Comparison of ENCODE assay signal across 18 cellular contexts in genomic region chr3:86948840-86949239, GRCh38. TPM values are rescaled to one million over a fixed set of nuclear protein-coding genes. Genes with fewer than 3 reads are reported as not detected.
DNase-seq lines count a peak whose midpoint lies in the region; ATAC-seq and TF ChIP-seq lines count a peak whose summit lies in the region.
"Had no signal": no experiment of that assay in that cellular context is flagged by ENCODE, and none has a peak within 500 bp of the region (broad histone marks: within the 10 kb centered on the region; RNA-seq: fewer than 3 reads in every experiment).

No MANE protein-coding gene starts in this region.

- no peak overlapping the region for H2AFZ ChIP-seq in mammary epithelial cell (ENCODE audit: low read depth, low read length)

- dilution Hi-C loops in mammary epithelial cell (cut with HindIII; ENCODE audit: low sequenced_read_pairs) = no loop called here

- BruUV-seq in mammary epithelial cell (replicated peaks; lab: Mats Ljungman, UMichigan) (no TSS peak), Calu3 (replicated peaks; lab: Mats Ljungman, UMichigan) (no TSS peak)

- H3K9me3 ChIP-seq in mammary epithelial cell (replicated peaks; ENCODE audit: insufficient read depth, low read length) (no peaks in the 10 kb centered on the region), gastroesophageal sphincter (no peaks in the 10 kb centered on the region)
- H3K9me3 ChIP-seq: heart right ventricle, upper lobe of left lung had no signal

- peaks cover 33% of the 10 kb centered on the region for H3K4me1 ChIP-seq in mammary epithelial cell (ENCODE audit: insufficient read depth, low read length)
- no peaks in the 10 kb centered on the region for H3K4me1 ChIP-seq in gastroesophageal sphincter
- H3K4me1 ChIP-seq: heart right ventricle, upper lobe of left lung had no signal

- no peak overlapping the region for H3K4me3 Mint-ChIP-seq in Calu3 (ENCODE audit: low read depth, unreplicated experiment)
- H3K4me3 Mint-ChIP-seq: activated CD4-positive, alpha-beta T cell treated with anti-CD3 and anti-CD28 coated beads, Interleukin-2, amount 10 ng/mL, durations not matched to agents 7 days and 5 days; activated naive CD8-positive, alpha-beta T cell had no signal

- H3K79me2 ChIP-seq in mammary epithelial cell (ENCODE audit: insufficient read depth, low read length) = no peaks in the 10 kb centered on the region

- H3K9me3 Mint-ChIP-seq in Calu3 (ENCODE audit: low read depth, unreplicated experiment) = no peaks in the 10 kb centered on the region
- H3K9me3 Mint-ChIP-seq: activated CD4-positive, alpha-beta T cell treated with anti-CD3 and anti-CD28 coated beads, Interleukin-2, amount 10 ng/mL, durations not matched to agents 7 days and 5 days had no signal

- peak; percentile 66 for ATAC-seq in gastroesophageal sphincter
- no peak for ATAC-seq in SK-N-SH treated with all-trans-retinoic acid at 6 μM for 48 hours
- ATAC-seq: heart right ventricle had no signal

- H3K27me3 ChIP-seq in mammary epithelial cell (ENCODE audit: insufficient read depth, low read length) (no peaks in the 10 kb centered on the region), gastroesophageal sphincter (no peaks in the 10 kb centered on the region)
- H3K27me3 ChIP-seq: heart right ventricle, upper lobe of left lung had no signal

- H3K4me3 ChIP-seq in AG09309 (ENCODE audit: control insufficient read depth, low read depth, low read length) = no peak overlapping the region
- H3K4me3 ChIP-seq in mammary epithelial cell (replicated peaks in 1 of 3; ENCODE audit: insufficient read depth in 1 of 3, low read depth in 2 of 3, low read length in 3 of 3) = no peak overlapping the region
- no peak overlapping the region for H3K4me3 ChIP-seq in gastroesophageal sphincter
- H3K4me3 ChIP-seq: heart right ventricle, skin epidermis, upper lobe of left lung had no signal

- TF ChIP-seq EP300 in gastroesophageal sphincter (IDR thresholded peaks at IDR 0.05) = no peak

- H3K36me3 ChIP-seq in mammary epithelial cell (ENCODE audit: insufficient read depth, low read length) = no peaks in the 10 kb centered on the region
- H3K36me3 ChIP-seq in gastroesophageal sphincter = no peaks in the 10 kb centered on the region
- H3K36me3 ChIP-seq: heart right ventricle, upper lobe of left lung had no signal

- intact Hi-C loops in mammary epithelial cell (cut with micrococcal nuclease) (no loop called here), Calu3 (cut with micrococcal nuclease; ENCODE audit: unreplicated experiment) (no loop called here)

- H3K27ac Mint-ChIP-seq in Calu3 (ENCODE audit: unreplicated experiment) = no peak overlapping the region
- H3K27ac Mint-ChIP-seq: activated CD4-positive, alpha-beta T cell treated with anti-CD3 and anti-CD28 coated beads, Interleukin-2, amount 10 ng/mL, durations not matched to agents 7 days and 5 days; activated naive CD8-positive, alpha-beta T cell had no signal

- no peak for TF ChIP-seq CTCF in AG09309 (IDR thresholded peaks at IDR 0.05; ENCODE audit: control insufficient read depth, insufficient read depth, low read depth, low read length, missing control alignments)
- TF ChIP-seq CTCF in mammary epithelial cell (conservative IDR thresholded peaks at IDR 0.05 in 1 of 2, IDR thresholded peaks at IDR 0.05 in 1 of 2; ENCODE audit: extremely low read depth in 1 of 2, insufficient read depth in 1 of 2, low read depth in 1 of 2, low read length in 2 of 2) = no peak
- TF ChIP-seq CTCF in gastroesophageal sphincter (IDR thresholded peaks at IDR 0.05) = no peak
- TF ChIP-seq CTCF in Calu3 (IDR thresholded peaks at IDR 0.05; ENCODE audit: unreplicated experiment) = no peak

- peaks cover 14% of the 10 kb centered on the region for H3K4me1 Mint-ChIP-seq in Calu3 (ENCODE audit: low read depth, unreplicated experiment)
- H3K4me1 Mint-ChIP-seq: activated CD4-positive, alpha-beta T cell treated with anti-CD3 and anti-CD28 coated beads, Interleukin-2, amount 10 ng/mL, durations not matched to agents 7 days and 5 days had no signal

- 47% methylated on average over 2 of the region's 2 CpGs for WGBS in mammary epithelial cell (ENCODE audit: low coverage, missing lambda C conversion rate)
- 50 to 61% methylated on average over 2 of the region's 2 CpGs for WGBS in gastroesophageal sphincter (ENCODE audit: low coverage in 1 of 2), 2 donors

- H4K20me1 ChIP-seq in mammary epithelial cell (ENCODE audit: insufficient read depth, low read length) = no peaks in the 10 kb centered on the region

- TF ChIP-seq POLR2A in gastroesophageal sphincter (IDR thresholded peaks at IDR 0.05) = no peak

- in situ Hi-C loops in mammary epithelial cell (cut with MboI; ENCODE audit: low sequenced_read_pairs in 2 of 2) = no loop called here

- H3K4me2 ChIP-seq in mammary epithelial cell (ENCODE audit: insufficient read depth, low read depth, low read length) = peak overlapping the region; percentile 44

- no peaks in the 10 kb centered on the region for H3K27me3 Mint-ChIP-seq in Calu3 (ENCODE audit: unreplicated experiment)
- H3K27me3 Mint-ChIP-seq: activated CD4-positive, alpha-beta T cell treated with anti-CD3 and anti-CD28 coated beads, Interleukin-2, amount 10 ng/mL, durations not matched to agents 7 days and 5 days; activated naive CD8-positive, alpha-beta T cell had no signal

- H3K27ac ChIP-seq in mammary epithelial cell (ENCODE audit: insufficient read depth, low read depth, low read length) = peak overlapping the region; percentile 47
- H3K27ac ChIP-seq in gastroesophageal sphincter = no peak overlapping the region
- H3K27ac ChIP-seq: heart right ventricle, upper lobe of left lung had no signal

- CTCF ChIA-PET in mammary epithelial cell (lab: Charles Lee; ENCODE audit: low non-redundant PET) = no interaction called here
- CTCF ChIA-PET in Calu3 (lab: Charles Lee) = no interaction called here

- H3K9ac ChIP-seq in mammary epithelial cell (ENCODE audit: insufficient read depth, low read length) = no peak overlapping the region

- peaks cover 5% of the 10 kb centered on the region for H3K36me3 Mint-ChIP-seq in Calu3 (ENCODE audit: insufficient read depth, unreplicated experiment)
- H3K36me3 Mint-ChIP-seq: activated naive CD8-positive, alpha-beta T cell had no signal

- peak; percentile 91 for DNase-seq in AG09309 (ENCODE audit: low read depth)
- peak; percentile 9 for DNase-seq in HT1080 (ENCODE audit: low read depth)
- DNase-seq in mammary epithelial cell = peak; percentile 88
- no peak for DNase-seq in stimulated activated CD8-positive, alpha-beta memory T cell treated with anti-CD3 and anti-CD28 coated beads, Interleukin-4, amount 100 ng/mL, for 48 hours
- DNase-seq in NCI-H345 treated with DMSO at 0.1 percent for 48 hours (lab: John Stamatoyannopoulos, UW; ENCODE audit: unreplicated experiment) = no peak
- DNase-seq in Calu3 = no peak
- DNase-seq: activated CD4-positive, alpha-beta T cell treated with anti-CD3 and anti-CD28 coated beads, Interleukin-2, amount 10 ng/mL, durations not matched to agents 7 days and 5 days; cerebellar nuclear complex; heart right ventricle; KBM-7; kidney; NCI-H446; stimulated activated naive CD4-positive, alpha-beta T cell treated with Interleukin-2 at 50 U/mL for 16 hours had no signal

TF ChIP-seq in SK-N-SH treated with all-trans-retinoic acid at 6 μM for 48 hours, 23 proteins besides CTCF, POLR2A, EP300 and RAD21 (continues in another document):
- TF ChIP-seq ZFP30 (CRISPR knock-in tag; IDR thresholded peaks at IDR 0.05) (no peak), OSR1 (CRISPR knock-in tag; IDR thresholded peaks at IDR 0.05) (no peak), ESRRG (CRISPR knock-in tag; IDR thresholded peaks at IDR 0.05) (no peak), ZNF8 (CRISPR knock-in tag; IDR thresholded peaks at IDR 0.05) (no peak), ISL1 (CRISPR knock-in tag; IDR thresholded peaks at IDR 0.05) (no peak)
- TF ChIP-seq, protein P1, sequence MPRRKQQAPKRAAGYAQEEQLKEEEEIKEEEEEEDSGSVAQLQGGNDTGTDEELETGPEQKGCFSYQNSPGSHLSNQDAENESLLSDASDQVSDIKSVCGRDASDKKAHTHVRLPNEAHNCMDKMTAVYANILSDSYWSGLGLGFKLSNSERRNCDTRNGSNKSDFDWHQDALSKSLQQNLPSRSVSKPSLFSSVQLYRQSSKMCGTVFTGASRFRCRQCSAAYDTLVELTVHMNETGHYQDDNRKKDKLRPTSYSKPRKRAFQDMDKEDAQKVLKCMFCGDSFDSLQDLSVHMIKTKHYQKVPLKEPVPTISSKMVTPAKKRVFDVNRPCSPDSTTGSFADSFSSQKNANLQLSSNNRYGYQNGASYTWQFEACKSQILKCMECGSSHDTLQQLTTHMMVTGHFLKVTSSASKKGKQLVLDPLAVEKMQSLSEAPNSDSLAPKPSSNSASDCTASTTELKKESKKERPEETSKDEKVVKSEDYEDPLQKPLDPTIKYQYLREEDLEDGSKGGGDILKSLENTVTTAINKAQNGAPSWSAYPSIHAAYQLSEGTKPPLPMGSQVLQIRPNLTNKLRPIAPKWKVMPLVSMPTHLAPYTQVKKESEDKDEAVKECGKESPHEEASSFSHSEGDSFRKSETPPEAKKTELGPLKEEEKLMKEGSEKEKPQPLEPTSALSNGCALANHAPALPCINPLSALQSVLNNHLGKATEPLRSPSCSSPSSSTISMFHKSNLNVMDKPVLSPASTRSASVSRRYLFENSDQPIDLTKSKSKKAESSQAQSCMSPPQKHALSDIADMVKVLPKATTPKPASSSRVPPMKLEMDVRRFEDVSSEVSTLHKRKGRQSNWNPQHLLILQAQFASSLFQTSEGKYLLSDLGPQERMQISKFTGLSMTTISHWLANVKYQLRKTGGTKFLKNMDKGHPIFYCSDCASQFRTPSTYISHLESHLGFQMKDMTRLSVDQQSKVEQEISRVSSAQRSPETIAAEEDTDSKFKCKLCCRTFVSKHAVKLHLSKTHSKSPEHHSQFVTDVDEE (CRISPR knock-in tag; IDR thresholded peaks at IDR 0.05) = no peak

RNA-seq across cellular contexts. Expression of gene VGLL3, which starts 42.1 kb away (rescaled TPM):
- 0.87 and 0.88 TPM in 2 replicates for total RNA-seq in HT1080 (2014; rRNA removed; shearing (Covaris generic))
- polyA plus RNA-seq in HT1080 (2015; cell fraction: cytosol; rRNA removed) = 0.69 and 0.98 TPM in 2 replicates
- polyA plus RNA-seq in HT1080 (2015; cell fraction: nucleus; rRNA removed) = 0.42 and 1.1 TPM in 2 replicates
- total RNA-seq in mammary epithelial cell = 10 to 100 TPM; 27.9 to 33.2 TPM
- 11.1 TPM for polyA plus RNA-seq in mammary epithelial cell
- 11.8 TPM for polyA minus RNA-seq in mammary epithelial cell
- 10 to 100 TPM; 12.5 to 43.3 (median 32.1) TPM for total RNA-seq in gastroesophageal sphincter
- total RNA-seq in Calu3 (2022) = 40.0 and 48.2 TPM in 2 replicates
- total RNA-seq: activated CD4-positive, alpha-beta T cell treated with anti-CD3 and anti-CD28 coated beads, Interleukin-2, amount 10 ng/mL, durations not matched to agents 7 days and 5 days had no signal

Comparison
In these comparisons a context has a peak if more than half of its experiments do, and no peak if none do; other contexts are left out.
1. DNase-seq: peak in AG09309 (single experiment), HT1080 (single experiment) and mammary epithelial cell (single experiment); none in stimulated activated CD8-positive, alpha-beta memory T cell treated with anti-CD3 and anti-CD28 coated beads, Interleukin-4, amount 100 ng/mL, for 48 hours (single experiment), NCI-H345 treated with DMSO at 0.1 percent for 48 hours (single experiment) and Calu3 (single experiment).